17 cellular contexts compared by ENCODE assay signal in genomic region chr11:95375881-95376280, GRCh38.
DNase-seq lines count a peak whose midpoint lies in the region; ATAC-seq and TF ChIP-seq lines count a peak whose summit lies in the region.
"Had no signal": no experiment of that assay in that cellular context is flagged by ENCODE, and none has a peak within 500 bp of the region (broad histone marks: within the 10 kb centered on the region; RNA-seq: fewer than 3 reads in every experiment).

No MANE protein-coding gene starts in this region.

- DNase-seq in AG08395 (ENCODE audit: low spot score) (peak; percentile 85), HS-5 (ENCODE audit: low read depth) (peak; percentile 25), chondrocyte (ENCODE audit: low spot score) (no peak), islet precursor cell (peak; percentile 52), T1000 (lab: John Stamatoyannopoulos, UW) (no peak)
- DNase-seq in stimulated activated naive CD4-positive, alpha-beta T cell (lab: John Stamatoyannopoulos, UW) = no peak
- no peak for DNase-seq in activated naive CD4-positive, alpha-beta T cell treated with anti-CD3 and anti-CD28 coated beads for 36 hours
- DNase-seq: ACHN; Kasumi-1; NCI-H524; posterior cingulate gyrus; SJCRH30; stimulated activated naive CD4-positive, alpha-beta T cell treated with Interleukin-2 at 50 U/mL for 16 hours; T-helper 9 cell had no signal

- H3K9me3 Mint-ChIP-seq in chondrocyte (ENCODE audit: low read depth) = peaks cover 7% of the 10 kb centered on the region
- no peaks in the 10 kb centered on the region for H3K9me3 Mint-ChIP-seq in activated naive CD4-positive, alpha-beta T cell treated with anti-CD3 and anti-CD28 coated beads for 36 hours
- H3K9me3 Mint-ChIP-seq: activated naive CD4-positive, alpha-beta T cell treated with anti-CD3 and anti-CD28 coated beads, Interleukin-2, amount 50 U/mL, for 72 hours had no signal

- no peaks in the 10 kb centered on the region for H3K27me3 Mint-ChIP-seq in chondrocyte (ENCODE audit: low read depth)
- H3K27me3 Mint-ChIP-seq in activated naive CD4-positive, alpha-beta T cell treated with anti-CD3 and anti-CD28 coated beads for 36 hours (ENCODE audit: low read depth) = no peaks in the 10 kb centered on the region
- H3K27me3 Mint-ChIP-seq: activated CD4-positive, alpha-beta T cell treated with anti-CD3 and anti-CD28 coated beads, Interleukin-2, amount 10 ng/mL, durations not matched to agents 24 days and 14 days had no signal

- no peak for ATAC-seq in HG03045 (IDR thresholded peaks at IDR 0.05; ENCODE audit: unreplicated experiment)
- ATAC-seq: activated naive CD4-positive, alpha-beta T cell treated with anti-CD3 and anti-CD28 coated beads, Interleukin-2, amount 50 U/mL, for 72 hours had no signal

- no peak overlapping the region for H3K4me3 Mint-ChIP-seq in chondrocyte (ENCODE audit: unreplicated experiment)
- no peak overlapping the region for H3K4me3 Mint-ChIP-seq in activated naive CD4-positive, alpha-beta T cell treated with anti-CD3 and anti-CD28 coated beads for 36 hours
- H3K4me3 Mint-ChIP-seq: activated CD4-positive, alpha-beta T cell treated with anti-CD3 and anti-CD28 coated beads, Interleukin-2, amount 10 ng/mL, durations not matched to agents 24 days and 14 days had no signal

- CTCF ChIA-PET in activated naive CD4-positive, alpha-beta T cell treated with anti-CD3 and anti-CD28 coated beads for 36 hours (lab: Charles Lee) = interaction anchor here (1.0 kb wide), 1 partner anchor 329 kb away, joined by 3 read pairs; no protein-coding TSS in a partner anchor

- no peaks in the 10 kb centered on the region for H3K36me3 Mint-ChIP-seq in chondrocyte (ENCODE audit: low read depth)
- no peaks in the 10 kb centered on the region for H3K36me3 Mint-ChIP-seq in activated naive CD4-positive, alpha-beta T cell treated with anti-CD3 and anti-CD28 coated beads for 36 hours (ENCODE audit: low read depth)
- H3K36me3 Mint-ChIP-seq: activated naive CD4-positive, alpha-beta T cell treated with anti-CD3 and anti-CD28 coated beads, Interleukin-2, amount 50 U/mL, for 72 hours had no signal

- H3K4me1 Mint-ChIP-seq in chondrocyte (ENCODE audit: low read depth) = peaks cover 38% of the 10 kb centered on the region
- peaks cover 2% of the 10 kb centered on the region for H3K4me1 Mint-ChIP-seq in activated naive CD4-positive, alpha-beta T cell treated with anti-CD3 and anti-CD28 coated beads for 36 hours (ENCODE audit: low read depth)

- peak overlapping the region; percentile 83 for H3K27ac Mint-ChIP-seq in chondrocyte (ENCODE audit: unreplicated experiment)
- no peak overlapping the region for H3K27ac Mint-ChIP-seq in activated naive CD4-positive, alpha-beta T cell treated with anti-CD3 and anti-CD28 coated beads for 36 hours
- H3K27ac Mint-ChIP-seq: activated CD4-positive, alpha-beta T cell treated with anti-CD3 and anti-CD28 coated beads, Interleukin-2, amount 10 ng/mL, durations not matched to agents 24 days and 14 days; activated naive CD4-positive, alpha-beta T cell treated with anti-CD3 and anti-CD28 coated beads, Interleukin-2, amount 50 U/mL, for 72 hours had no signal

- TF ChIP-seq CTCF in chondrocyte (IDR thresholded peaks at IDR 0.05) = no peak

- intact Hi-C loops in activated naive CD4-positive, alpha-beta T cell treated with anti-CD3 and anti-CD28 coated beads for 36 hours (cut with micrococcal nuclease) = no loop called here

Comparison
In these comparisons a context has a peak if more than half of its experiments do, and no peak if none do; other contexts are left out.
1. DNase-seq: peak in AG08395 (single experiment), HS-5 (single experiment) and islet precursor cell (single experiment); none in chondrocyte (single experiment), stimulated activated naive CD4-positive, alpha-beta T cell (0 of 6), T1000 (single experiment) and activated naive CD4-positive, alpha-beta T cell treated with anti-CD3 and anti-CD28 coated beads for 36 hours (single experiment).